Comparison of ENCODE assay signal across 31 cellular contexts in genomic region chrX:119003462-119003861, GRCh38. TPM values are rescaled to one million over a fixed set of nuclear protein-coding genes. Genes with fewer than 3 reads are reported as not detected.
"Had no signal": no experiment of that assay in that cellular context is flagged by ENCODE, and none has a peak within 500 bp of the region (broad histone marks: within the 10 kb centered on the region; RNA-seq: fewer than 3 reads in every experiment).

No MANE protein-coding gene starts in this region.

- H3K4me1 ChIP-seq: body of pancreas, foreskin keratinocyte, gastrocnemius medialis had no signal

- H3K27ac ChIP-seq: body of pancreas, esophagus muscularis mucosa, foreskin keratinocyte, heart left ventricle had no signal

- H3K4me3 Mint-ChIP-seq: activated CD4-positive, alpha-beta memory T cell treated with anti-CD3 and anti-CD28 coated beads for 36 hours; activated CD4-positive, alpha-beta T cell treated with anti-CD3 and anti-CD28 coated beads for 36 hours; activated CD4-positive, alpha-beta T cell treated with anti-CD3 and anti-CD28 coated beads, Interleukin-2, amount 10 ng/mL, durations not matched to agents 24 days and 14 days; activated CD8-positive, alpha-beta memory T cell treated with anti-CD3 and anti-CD28 coated beads, Interleukin-2, amount 10 ng/mL, durations not matched to agents 7 days and 5 days; activated CD8-positive, alpha-beta T cell treated with anti-CD3 and anti-CD28 coated beads, Interleukin-2, amount 10 ng/mL, durations not matched to agents 7 days and 5 days; activated naive CD4-positive, alpha-beta T cell treated with anti-CD3 and anti-CD28 coated beads, Interleukin-2, amount 10 ng/mL, durations not matched to agents 7 days and 5 days; activated naive CD8-positive, alpha-beta T cell treated with anti-CD3 and anti-CD28 coated beads, Interleukin-2, amount 10 ng/mL, durations not matched to agents 7 days and 5 days; activated T-cell treated with anti-CD3 and anti-CD28 coated beads, Interleukin-2, amount 50 U/mL, for 24 hours; activated T-cell treated with anti-CD3 and anti-CD28 coated beads, Interleukin-2, amount 50 U/mL, for 72 hours; effector memory CD8-positive, alpha-beta T cell; T-helper 17 cell; T-helper 2 cell treated with Interferon-gamma antibody and Interleukin-4, amounts not matched to agents 5 μg/mL and 100 μg/mL, for 36 hours had no signal

- H3K9me3 ChIP-seq: body of pancreas, esophagus muscularis mucosa, gastrocnemius medialis, heart left ventricle had no signal

- DNase-seq: activated CD4-positive, alpha-beta memory T cell treated with anti-CD3 and anti-CD28 coated beads for 36 hours; activated CD4-positive, alpha-beta T cell treated with anti-CD3 and anti-CD28 coated beads for 36 hours; activated CD4-positive, alpha-beta T cell treated with anti-CD3 and anti-CD28 coated beads, Interleukin-2, amount 10 ng/mL, durations not matched to agents 24 days and 14 days; activated CD4-positive, CD25-positive, alpha-beta regulatory T cell; activated CD4-positive, CD25-positive, alpha-beta regulatory T cell treated with anti-CD3 and anti-CD28 coated beads, Interleukin-2, amount 50 U/mL, for 72 hours; activated CD8-positive, alpha-beta memory T cell treated with anti-CD3 and anti-CD28 coated beads, Interleukin-2, amount 10 ng/mL, durations not matched to agents 7 days and 5 days; activated CD8-positive, alpha-beta memory T cell treated with anti-CD3 and anti-CD28 coated beads, Interleukin-2, amount 50 U/mL, for 4 hours; activated CD8-positive, alpha-beta T cell treated with anti-CD3 and anti-CD28 coated beads, Interleukin-2, amount 10 ng/mL, durations not matched to agents 7 days and 5 days; activated gamma-delta T cell; activated naive CD4-positive, alpha-beta T cell; activated naive CD4-positive, alpha-beta T cell treated with anti-CD3 and anti-CD28 coated beads, Interleukin-2, amount 10 ng/mL, durations not matched to agents 7 days and 5 days; activated naive CD8-positive, alpha-beta T cell treated with anti-CD3 and anti-CD28 coated beads, Interleukin-2, amount 10 ng/mL, durations not matched to agents 7 days and 5 days; activated T-cell treated with anti-CD3 and anti-CD28 coated beads, Interleukin-2, amount 50 U/mL, for 24 hours; activated T-cell treated with anti-CD3 and anti-CD28 coated beads, Interleukin-2, amount 50 U/mL, for 72 hours; body of pancreas; caudate nucleus; cortex of kidney; dermis blood vessel endothelial cell; effector CD4-positive, alpha-beta T cell; effector memory CD8-positive, alpha-beta T cell; erythroblast; foreskin keratinocyte; gastrocnemius medialis; glutamatergic neuron; heart left ventricle; T-helper 1 cell; T-helper 17 cell; T1000 had no signal

- H3K27me3 ChIP-seq: body of pancreas, esophagus muscularis mucosa, gastrocnemius medialis had no signal

- H3K9me3 Mint-ChIP-seq: activated CD4-positive, alpha-beta memory T cell treated with anti-CD3 and anti-CD28 coated beads for 36 hours; activated CD4-positive, alpha-beta T cell treated with anti-CD3 and anti-CD28 coated beads, Interleukin-2, amount 10 ng/mL, durations not matched to agents 24 days and 14 days; activated naive CD4-positive, alpha-beta T cell treated with anti-CD3 and anti-CD28 coated beads, Interleukin-2, amount 10 ng/mL, durations not matched to agents 7 days and 5 days; activated naive CD4-positive, alpha-beta T cell treated with anti-CD3 and anti-CD28 coated beads, Interleukin-2, amount 50 U/mL, for 72 hours; activated naive CD8-positive, alpha-beta T cell treated with anti-CD3 and anti-CD28 coated beads, Interleukin-2, amount 10 ng/mL, durations not matched to agents 7 days and 5 days; activated T-cell treated with anti-CD3 and anti-CD28 coated beads, Interleukin-2, amount 50 U/mL, for 24 hours; activated T-cell treated with anti-CD3 and anti-CD28 coated beads, Interleukin-2, amount 50 U/mL, for 72 hours; effector memory CD8-positive, alpha-beta T cell; T-helper 2 cell treated with Interferon-gamma antibody and Interleukin-4, amounts not matched to agents 5 μg/mL and 100 μg/mL, for 36 hours had no signal

- ATAC-seq: activated CD4-positive, alpha-beta T cell treated with anti-CD3 and anti-CD28 coated beads for 36 hours; activated CD8-positive, alpha-beta memory T cell treated with anti-CD3 and anti-CD28 coated beads, Interleukin-2, amount 10 ng/mL, durations not matched to agents 7 days and 5 days; activated CD8-positive, alpha-beta T cell treated with anti-CD3 and anti-CD28 coated beads, Interleukin-2, amount 10 ng/mL, durations not matched to agents 7 days and 5 days; activated naive CD4-positive, alpha-beta T cell treated with anti-CD3 and anti-CD28 coated beads, Interleukin-2, amount 50 U/mL, for 72 hours; activated T-cell treated with anti-CD3 and anti-CD28 coated beads, Interleukin-2, amount 50 U/mL, for 72 hours; body of pancreas; effector memory CD8-positive, alpha-beta T cell; foreskin keratinocyte; gastrocnemius medialis; heart left ventricle; T-helper 17 cell had no signal

- H3K27me3 Mint-ChIP-seq: activated CD4-positive, alpha-beta memory T cell treated with anti-CD3 and anti-CD28 coated beads for 36 hours; activated CD4-positive, alpha-beta T cell treated with anti-CD3 and anti-CD28 coated beads for 36 hours; activated naive CD4-positive, alpha-beta T cell treated with anti-CD3 and anti-CD28 coated beads, Interleukin-2, amount 10 ng/mL, durations not matched to agents 7 days and 5 days; activated naive CD8-positive, alpha-beta T cell treated with anti-CD3 and anti-CD28 coated beads, Interleukin-2, amount 10 ng/mL, durations not matched to agents 7 days and 5 days; effector memory CD8-positive, alpha-beta T cell; T-helper 17 cell had no signal

- H3K36me3 ChIP-seq: gastrocnemius medialis, heart left ventricle had no signal

- H3K36me3 Mint-ChIP-seq: activated CD4-positive, alpha-beta memory T cell treated with anti-CD3 and anti-CD28 coated beads for 36 hours; activated CD8-positive, alpha-beta memory T cell treated with anti-CD3 and anti-CD28 coated beads, Interleukin-2, amount 10 ng/mL, durations not matched to agents 7 days and 5 days; activated naive CD4-positive, alpha-beta T cell treated with anti-CD3 and anti-CD28 coated beads, Interleukin-2, amount 10 ng/mL, durations not matched to agents 7 days and 5 days; activated naive CD4-positive, alpha-beta T cell treated with anti-CD3 and anti-CD28 coated beads, Interleukin-2, amount 50 U/mL, for 72 hours; activated naive CD8-positive, alpha-beta T cell treated with anti-CD3 and anti-CD28 coated beads, Interleukin-2, amount 10 ng/mL, durations not matched to agents 7 days and 5 days had no signal

- H3K4me1 Mint-ChIP-seq: activated CD4-positive, alpha-beta T cell treated with anti-CD3 and anti-CD28 coated beads for 36 hours; activated CD4-positive, alpha-beta T cell treated with anti-CD3 and anti-CD28 coated beads, Interleukin-2, amount 10 ng/mL, durations not matched to agents 24 days and 14 days; activated CD8-positive, alpha-beta memory T cell treated with anti-CD3 and anti-CD28 coated beads, Interleukin-2, amount 10 ng/mL, durations not matched to agents 7 days and 5 days; activated naive CD4-positive, alpha-beta T cell treated with anti-CD3 and anti-CD28 coated beads, Interleukin-2, amount 10 ng/mL, durations not matched to agents 7 days and 5 days; activated naive CD8-positive, alpha-beta T cell treated with anti-CD3 and anti-CD28 coated beads, Interleukin-2, amount 10 ng/mL, durations not matched to agents 7 days and 5 days had no signal

- H3K27ac Mint-ChIP-seq: activated CD4-positive, alpha-beta memory T cell treated with anti-CD3 and anti-CD28 coated beads for 36 hours; activated CD4-positive, alpha-beta T cell treated with anti-CD3 and anti-CD28 coated beads for 36 hours; activated CD4-positive, alpha-beta T cell treated with anti-CD3 and anti-CD28 coated beads, Interleukin-2, amount 10 ng/mL, durations not matched to agents 24 days and 14 days; activated CD8-positive, alpha-beta memory T cell treated with anti-CD3 and anti-CD28 coated beads, Interleukin-2, amount 10 ng/mL, durations not matched to agents 7 days and 5 days; activated CD8-positive, alpha-beta T cell treated with anti-CD3 and anti-CD28 coated beads, Interleukin-2, amount 10 ng/mL, durations not matched to agents 7 days and 5 days; activated naive CD4-positive, alpha-beta T cell treated with anti-CD3 and anti-CD28 coated beads, Interleukin-2, amount 10 ng/mL, durations not matched to agents 7 days and 5 days; activated naive CD4-positive, alpha-beta T cell treated with anti-CD3 and anti-CD28 coated beads, Interleukin-2, amount 50 U/mL, for 72 hours; activated naive CD8-positive, alpha-beta T cell treated with anti-CD3 and anti-CD28 coated beads, Interleukin-2, amount 10 ng/mL, durations not matched to agents 7 days and 5 days; activated T-cell treated with anti-CD3 and anti-CD28 coated beads, Interleukin-2, amount 50 U/mL, for 24 hours; activated T-cell treated with anti-CD3 and anti-CD28 coated beads, Interleukin-2, amount 50 U/mL, for 72 hours; T-helper 17 cell; T-helper 2 cell treated with Interferon-gamma antibody and Interleukin-4, amounts not matched to agents 5 μg/mL and 100 μg/mL, for 36 hours had no signal

- H3K4me3 ChIP-seq: body of pancreas, esophagus muscularis mucosa, gastrocnemius medialis, heart left ventricle had no signal

RNA-seq across cellular contexts. Expression of gene LONRF3, which starts 29.0 kb away (rescaled TPM):
- total RNA-seq: foreskin keratinocyte had no signal
- polyA plus RNA-seq: foreskin keratinocyte had no signal
